ENCODE assay signal across 1 cellular context in the genomic region with DNA sequence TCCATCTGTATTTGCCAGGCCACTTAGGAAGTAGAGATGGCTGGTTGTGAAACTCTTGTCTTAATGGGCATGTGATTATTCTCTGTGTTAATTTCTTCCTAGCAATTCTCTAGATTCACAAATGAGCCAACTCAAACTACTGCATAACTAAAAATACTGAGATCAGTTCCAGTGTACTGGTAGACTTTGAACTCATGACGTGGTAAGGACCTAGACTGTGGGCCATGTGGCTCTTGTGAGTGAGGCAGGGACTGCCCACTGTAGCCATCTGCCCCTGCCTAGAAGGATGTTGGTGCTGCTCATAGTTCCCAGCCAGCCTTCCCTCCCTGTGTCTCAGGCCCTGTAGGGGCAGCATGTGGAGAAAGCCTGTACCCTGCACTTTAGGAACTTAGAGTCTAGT.
TF ChIP-seq lines count a peak whose summit lies in the region.

No MANE protein-coding gene starts in this region.

TF ChIP-seq in IMR-90, 13 proteins besides CTCF, POLR2A, EP300 and RAD21 (continued from another document):
- TF ChIP-seq, protein P1, sequence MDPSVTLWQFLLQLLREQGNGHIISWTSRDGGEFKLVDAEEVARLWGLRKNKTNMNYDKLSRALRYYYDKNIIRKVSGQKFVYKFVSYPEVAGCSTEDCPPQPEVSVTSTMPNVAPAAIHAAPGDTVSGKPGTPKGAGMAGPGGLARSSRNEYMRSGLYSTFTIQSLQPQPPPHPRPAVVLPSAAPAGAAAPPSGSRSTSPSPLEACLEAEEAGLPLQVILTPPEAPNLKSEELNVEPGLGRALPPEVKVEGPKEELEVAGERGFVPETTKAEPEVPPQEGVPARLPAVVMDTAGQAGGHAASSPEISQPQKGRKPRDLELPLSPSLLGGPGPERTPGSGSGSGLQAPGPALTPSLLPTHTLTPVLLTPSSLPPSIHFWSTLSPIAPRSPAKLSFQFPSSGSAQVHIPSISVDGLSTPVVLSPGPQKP (IDR thresholded peaks at IDR 0.05; ENCODE audit: borderline replicate concordance, low read depth, low read length): no peak
- TF ChIP-seq BHLHE40 (IDR thresholded peaks at IDR 0.05; ENCODE audit: low read depth, low read length): no peak
- TF ChIP-seq RCOR1 (IDR thresholded peaks at IDR 0.05; ENCODE audit: insufficient replicate concordance, low read length): no peak
- TF ChIP-seq MAZ (IDR thresholded peaks at IDR 0.05; ENCODE audit: borderline replicate concordance, low read depth, low read length): no peak
- TF ChIP-seq RFX5 (IDR thresholded peaks at IDR 0.05; ENCODE audit: low read depth, low read length): no peak
- TF ChIP-seq MAFK (IDR thresholded peaks at IDR 0.05; ENCODE audit: low read depth, low read length): no peak
- no peak for TF ChIP-seq NFE2L2 (IDR thresholded peaks at IDR 0.05; ENCODE audit: low read depth, low read length)
- no peak for TF ChIP-seq CEBPB (IDR thresholded peaks at IDR 0.05; ENCODE audit: low read depth, low read length)
- TF ChIP-seq, protein P2, sequence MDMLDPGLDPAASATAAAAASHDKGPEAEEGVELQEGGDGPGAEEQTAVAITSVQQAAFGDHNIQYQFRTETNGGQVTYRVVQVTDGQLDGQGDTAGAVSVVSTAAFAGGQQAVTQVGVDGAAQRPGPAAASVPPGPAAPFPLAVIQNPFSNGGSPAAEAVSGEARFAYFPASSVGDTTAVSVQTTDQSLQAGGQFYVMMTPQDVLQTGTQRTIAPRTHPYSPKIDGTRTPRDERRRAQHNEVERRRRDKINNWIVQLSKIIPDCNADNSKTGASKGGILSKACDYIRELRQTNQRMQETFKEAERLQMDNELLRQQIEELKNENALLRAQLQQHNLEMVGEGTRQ (IDR thresholded peaks at IDR 0.05; ENCODE audit: low read depth, low read length): no peak
